In genomic region chr9:91840469-91840868, GRCh38 we compare ENCODE assay signal across 19 cellular contexts.
DNase-seq lines count a peak whose midpoint lies in the region; ATAC-seq and TF ChIP-seq lines count a peak whose summit lies in the region.
"Had no signal": no experiment of that assay in that cellular context is flagged by ENCODE, and none has a peak within 500 bp of the region (broad histone marks: within the 10 kb centered on the region; RNA-seq: fewer than 3 reads in every experiment).

No MANE protein-coding gene starts in this region.

- H3K4me1 Mint-ChIP-seq in activated CD4-positive, alpha-beta T cell treated with anti-CD3 and anti-CD28 coated beads, Interleukin-2, amount 10 ng/mL, durations not matched to agents 7 days and 5 days, result peaks cover 28% of the 10 kb centered on the region
- H3K4me1 Mint-ChIP-seq in endodermal cell (peaks cover 63% of the 10 kb centered on the region), neural progenitor cell (peaks cover 92% of the 10 kb centered on the region)

- peaks cover 10% of the 10 kb centered on the region for H3K27me3 Mint-ChIP-seq in activated CD4-positive, alpha-beta T cell treated with anti-CD3 and anti-CD28 coated beads, Interleukin-2, amount 10 ng/mL, durations not matched to agents 7 days and 5 days
- H3K27me3 Mint-ChIP-seq in endodermal cell (ENCODE audit: insufficient read depth), result no peaks in the 10 kb centered on the region
- H3K27me3 Mint-ChIP-seq in neural progenitor cell (ENCODE audit: insufficient read depth, low read depth), result peaks cover 5% of the 10 kb centered on the region

- H3K4me1 ChIP-seq in endodermal cell (ENCODE audit: control insufficient read depth, insufficient read depth, low read length) (peaks cover 27% of the 10 kb centered on the region), neural progenitor cell (peaks cover 40% of the 10 kb centered on the region), transverse colon (peaks cover 14 to 46% (median 38%) of the 10 kb centered on the region in 4 donors)

- TF ChIP-seq POLR2A in transverse colon (IDR thresholded peaks at IDR 0.05), result no peak

- H3K9me3 ChIP-seq in endodermal cell (ENCODE audit: control insufficient read depth, low read length) (no peaks in the 10 kb centered on the region), neural progenitor cell (ENCODE audit: low read depth) (no peaks in the 10 kb centered on the region), transverse colon (no peaks in the 10 kb centered on the region)

- peaks cover 85% of the 10 kb centered on the region for H4K20me1 ChIP-seq in neural progenitor cell (ENCODE audit: low read depth)

- CTCF ChIA-PET in activated CD4-positive, alpha-beta T cell treated with anti-CD3 and anti-CD28 coated beads, Interleukin-2, amount 10 ng/mL, durations not matched to agents 7 days and 5 days (lab: Charles Lee), result no interaction called here

- intact Hi-C loops in transverse colon (cut with DNase I; ENCODE audit: low total_unique reads), result loop anchor here (10.0 kb wide), 1 partner anchor 104 kb away; no protein-coding TSS in a partner anchor

- no peak overlapping the region for H3K4me3 Mint-ChIP-seq in activated CD4-positive, alpha-beta T cell treated with anti-CD3 and anti-CD28 coated beads, Interleukin-2, amount 10 ng/mL, durations not matched to agents 7 days and 5 days
- H3K4me3 Mint-ChIP-seq in endodermal cell, result no peak overlapping the region
- no peak overlapping the region for H3K4me3 Mint-ChIP-seq in neural progenitor cell
- H3K4me3 Mint-ChIP-seq: HFFc6 had no signal

- in situ Hi-C loops in transverse colon (cut with MboI; ENCODE audit: low pct_ligation_motif_present in 1 of 4, low pct_unique_long_range_greater_than_20kb in 1 of 4, low sequenced_read_pairs in 3 of 4), result no loop called here

- no peak for ATAC-seq in GM18868 (IDR thresholded peaks at IDR 0.05; ENCODE audit: unreplicated experiment)

- H3K79me2 ChIP-seq in neural progenitor cell (ENCODE audit: low read depth), result peaks cover 49% of the 10 kb centered on the region

- H3K27ac ChIP-seq in endodermal cell (ENCODE audit: low read depth, low read length) (no peak overlapping the region), neural progenitor cell (no peak overlapping the region), transverse colon (peak overlapping the region in 3 of 4 donors; percentile 47 to 70 (median 63))
- H3K27ac ChIP-seq: 22Rv1 had no signal

- H3K27ac Mint-ChIP-seq in activated CD4-positive, alpha-beta T cell treated with anti-CD3 and anti-CD28 coated beads, Interleukin-2, amount 10 ng/mL, durations not matched to agents 7 days and 5 days, result peak overlapping the region; percentile 75
- H3K27ac Mint-ChIP-seq in endodermal cell (peak overlapping the region; percentile 36), neural progenitor cell (peak overlapping the region; percentile 65)
- H3K27ac Mint-ChIP-seq: CD8-positive, alpha-beta memory T cell; HFFc6 had no signal

- POLR2A ChIA-PET in activated CD4-positive, alpha-beta T cell treated with anti-CD3 and anti-CD28 coated beads, Interleukin-2, amount 10 ng/mL, durations not matched to agents 7 days and 5 days (lab: Charles Lee), result no interaction called here

- H3K36me3 Mint-ChIP-seq in activated CD4-positive, alpha-beta T cell treated with anti-CD3 and anti-CD28 coated beads, Interleukin-2, amount 10 ng/mL, durations not matched to agents 7 days and 5 days (ENCODE audit: low read depth), result no peaks in the 10 kb centered on the region
- H3K36me3 Mint-ChIP-seq in endodermal cell (ENCODE audit: low read depth) (peaks cover 10% of the 10 kb centered on the region), neural progenitor cell (peaks cover 3% of the 10 kb centered on the region)
- H3K36me3 Mint-ChIP-seq: CD8-positive, alpha-beta memory T cell had no signal

- no peaks in the 10 kb centered on the region for H3K9me3 Mint-ChIP-seq in activated CD4-positive, alpha-beta T cell treated with anti-CD3 and anti-CD28 coated beads, Interleukin-2, amount 10 ng/mL, durations not matched to agents 7 days and 5 days
- H3K9me3 Mint-ChIP-seq in endodermal cell (no peaks in the 10 kb centered on the region), neural progenitor cell (no peaks in the 10 kb centered on the region)
- H3K9me3 Mint-ChIP-seq: CD8-positive, alpha-beta memory T cell; HFFc6 had no signal

- peaks cover 7% of the 10 kb centered on the region for H3F3A ChIP-seq in neural progenitor cell (ENCODE audit: low read depth)

- no peak for TF ChIP-seq EP300 in transverse colon (IDR thresholded peaks at IDR 0.05; ENCODE audit: low read depth)

- H3K4me2 ChIP-seq in neural progenitor cell, result no peak overlapping the region

- H3K36me3 ChIP-seq in endodermal cell (ENCODE audit: control insufficient read depth, insufficient read depth, low read length) (peaks cover 85% of the 10 kb centered on the region), neural progenitor cell (no peaks in the 10 kb centered on the region), transverse colon (no peaks in the 10 kb centered on the region)

- H3K27me3 ChIP-seq in endodermal cell (ENCODE audit: control insufficient read depth, insufficient read depth, low read length, poor library complexity, severe bottlenecking) (no peaks in the 10 kb centered on the region), neural progenitor cell (no peaks in the 10 kb centered on the region), transverse colon (no peaks in the 10 kb centered on the region)

- no peak overlapping the region for H2AFZ ChIP-seq in neural progenitor cell (replicated peaks)

- H3K4me3 ChIP-seq in endodermal cell (ENCODE audit: low read length) (no peak overlapping the region), neural progenitor cell (no peak overlapping the region), transverse colon (no peak overlapping the region)

- no peak overlapping the region for H3K9ac ChIP-seq in endodermal cell (ENCODE audit: extremely low read depth, low read length, poor library complexity, severe bottlenecking)
- H3K9ac ChIP-seq in neural progenitor cell, result no peak overlapping the region

- TF ChIP-seq CTCF in endodermal cell (conservative IDR thresholded peaks at IDR 0.05) (no peak), neural progenitor cell (IDR thresholded peaks at IDR 0.05) (no peak), transverse colon (IDR thresholded peaks at IDR 0.05) (no peak)

- 73 to 92% methylated on average over 3 to 8 of the region's 8 CpGs for WGBS in endodermal cell (ENCODE audit: insufficient coverage in 1 of 2, insufficient read length in 1 of 2), 2 experiments
- WGBS in transverse colon (ENCODE audit: low coverage in 1 of 2), 2 donors, result 90% methylated on average over 8 of the region's 8 CpGs; no CpG with 5 or more reads in 1 of the 2 donors

- no peak for DNase-seq in activated CD4-positive, alpha-beta T cell treated with anti-CD3 and anti-CD28 coated beads, Interleukin-2, amount 10 ng/mL, durations not matched to agents 7 days and 5 days
- DNase-seq in activated CD4-positive, alpha-beta T cell treated with anti-CD3 and anti-CD28 coated beads, Interleukin-2, amount 50 U/mL, for 1 hour, result no peak
- DNase-seq in endodermal cell (peak; percentile 45), neural progenitor cell (ENCODE audit: low spot score) (no peak), transverse colon (no peak), LoVo (ENCODE audit: low spot score) (no peak), DMS 273 treated with DMSO at 0.1 percent for 48 hours (lab: John Stamatoyannopoulos, UW) (no peak)
- DNase-seq: CD8-positive, alpha-beta memory T cell; DND-41; GOT3; HFFc6; KBM-7; NCI-H1105; NCI-H1694; NCI-H226; NCI-H526 treated with DMSO at 0.1 percent for 48 hours; SHP77 treated with DMSO at 0.1 percent for 48 hours had no signal

Comparison
In these comparisons a context has a peak if more than half of its experiments do, and no peak if none do; other contexts are left out.
1. H3K27ac ChIP-seq: peak in transverse colon (3 of 4); none in endodermal cell (single experiment) and neural progenitor cell (single experiment).
2. Peak in every context shown above with its lines, with median percentiles within 50 percentile points of each other: H3K27ac Mint-ChIP-seq.